2 cellular contexts compared by ENCODE assay signal in the genomic region with DNA sequence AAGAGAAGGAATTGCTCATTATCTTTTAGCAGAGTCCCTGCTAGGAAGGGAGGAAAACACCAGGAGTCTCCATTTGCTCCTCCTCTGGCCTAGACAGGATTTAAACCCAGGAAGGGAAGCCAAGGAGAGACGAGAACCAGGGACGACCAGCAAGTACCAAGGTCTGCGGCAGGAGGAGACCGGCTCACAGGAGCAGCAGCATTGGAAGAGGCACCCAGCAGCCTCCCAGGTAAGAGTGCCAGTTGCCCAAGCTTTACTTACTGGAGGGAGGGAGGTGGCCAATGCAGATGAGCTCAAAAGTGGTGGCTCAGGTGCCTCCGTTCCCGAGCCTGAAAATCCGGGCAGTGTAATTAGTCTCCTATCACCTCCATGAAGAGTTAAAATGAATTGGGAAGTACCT.
TF ChIP-seq lines count a peak whose summit lies in the region.

A gene with protein sequence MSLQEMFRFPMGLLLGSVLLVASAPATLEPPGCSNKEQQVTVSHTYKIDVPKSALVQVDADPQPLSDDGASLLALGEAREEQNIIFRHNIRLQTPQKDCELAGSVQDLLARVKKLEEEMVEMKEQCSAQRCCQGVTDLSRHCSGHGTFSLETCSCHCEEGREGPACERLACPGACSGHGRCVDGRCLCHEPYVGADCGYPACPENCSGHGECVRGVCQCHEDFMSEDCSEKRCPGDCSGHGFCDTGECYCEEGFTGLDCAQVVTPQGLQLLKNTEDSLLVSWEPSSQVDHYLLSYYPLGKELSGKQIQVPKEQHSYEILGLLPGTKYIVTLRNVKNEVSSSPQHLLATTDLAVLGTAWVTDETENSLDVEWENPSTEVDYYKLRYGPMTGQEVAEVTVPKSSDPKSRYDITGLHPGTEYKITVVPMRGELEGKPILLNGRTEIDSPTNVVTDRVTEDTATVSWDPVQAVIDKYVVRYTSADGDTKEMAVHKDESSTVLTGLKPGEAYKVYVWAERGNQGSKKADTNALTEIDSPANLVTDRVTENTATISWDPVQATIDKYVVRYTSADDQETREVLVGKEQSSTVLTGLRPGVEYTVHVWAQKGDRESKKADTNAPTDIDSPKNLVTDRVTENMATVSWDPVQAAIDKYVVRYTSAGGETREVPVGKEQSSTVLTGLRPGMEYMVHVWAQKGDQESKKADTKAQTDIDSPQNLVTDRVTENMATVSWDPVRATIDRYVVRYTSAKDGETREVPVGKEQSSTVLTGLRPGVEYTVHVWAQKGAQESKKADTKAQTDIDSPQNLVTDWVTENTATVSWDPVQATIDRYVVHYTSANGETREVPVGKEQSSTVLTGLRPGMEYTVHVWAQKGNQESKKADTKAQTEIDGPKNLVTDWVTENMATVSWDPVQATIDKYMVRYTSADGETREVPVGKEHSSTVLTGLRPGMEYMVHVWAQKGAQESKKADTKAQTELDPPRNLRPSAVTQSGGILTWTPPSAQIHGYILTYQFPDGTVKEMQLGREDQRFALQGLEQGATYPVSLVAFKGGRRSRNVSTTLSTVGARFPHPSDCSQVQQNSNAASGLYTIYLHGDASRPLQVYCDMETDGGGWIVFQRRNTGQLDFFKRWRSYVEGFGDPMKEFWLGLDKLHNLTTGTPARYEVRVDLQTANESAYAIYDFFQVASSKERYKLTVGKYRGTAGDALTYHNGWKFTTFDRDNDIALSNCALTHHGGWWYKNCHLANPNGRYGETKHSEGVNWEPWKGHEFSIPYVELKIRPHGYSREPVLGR (N-terminal part only) (plus strand): TSS at position 127 of the 400 bp plus-strand sequence. CDS start 9,586 bp downstream, outside the sequence.

TF ChIP-seq in GM23338, 12 proteins besides CTCF, POLR2A, EP300 and RAD21:
- TF ChIP-seq CREB1 (CRISPR knock-in tag; IDR thresholded peaks at IDR 0.05; ENCODE audit: low read depth) (no peak), EZH2 (IDR thresholded peaks at IDR 0.05; ENCODE audit: low read depth, unreplicated experiment) (no peak)

TF ChIP-seq in K562, 482 proteins besides CTCF, POLR2A, EP300 and RAD21:
- TF ChIP-seq GTF2A2 (tag; IDR thresholded peaks at IDR 0.05): no peak
- no peak for TF ChIP-seq TCF7 (IDR thresholded peaks at IDR 0.05; ENCODE audit: borderline replicate concordance)
- TF ChIP-seq BRF1 (IDR thresholded peaks at IDR 0.05; ENCODE audit: borderline replicate concordance, extremely low read depth, insufficient read length): no peak
- TF ChIP-seq ZKSCAN8 (CRISPR knock-in tag; IDR thresholded peaks at IDR 0.05): no peak
- no peak for TF ChIP-seq MXI1 (IDR thresholded peaks at IDR 0.05; ENCODE audit: low read depth, low read length)
- no peak for TF ChIP-seq ZNF354B (CRISPR knock-in tag; IDR thresholded peaks at IDR 0.05)
- TF ChIP-seq NCOA4 (IDR thresholded peaks at IDR 0.05; ENCODE audit: partially characterized antibody): no peak
- TF ChIP-seq NFIC (IDR thresholded peaks at IDR 0.05): no peak
- TF ChIP-seq MTF1 (CRISPR knock-in tag; IDR thresholded peaks at IDR 0.05; ENCODE audit: borderline replicate concordance): no peak
- TF ChIP-seq ZBTB8A (IDR thresholded peaks at IDR 0.05; ENCODE audit: partially characterized antibody): no peak
- no peak for TF ChIP-seq GTF2E2 (tag; IDR thresholded peaks at IDR 0.05)
- no peak for TF ChIP-seq NCOA6 (IDR thresholded peaks at IDR 0.05)
